7 cellular contexts compared by ENCODE assay signal in genomic region chr11:64894070-64894811, GRCh38. TPM values are rescaled to one million over a fixed set of nuclear protein-coding genes. Genes with fewer than 3 reads are reported as not detected.
DNase-seq lines count a peak whose midpoint lies in the region; TF ChIP-seq lines count a peak whose summit lies in the region.

No MANE protein-coding gene starts in this region.

- H3K9me3 ChIP-seq in neutrophil (no peaks in the 10 kb centered on the region), testis (no peaks in the 10 kb centered on the region)

- DNase-seq in GM13977 (ENCODE audit: low spot score) (peak; percentile 92), HPDE6-E6E7 (ENCODE audit: extremely low spot score) (peak; percentile 66), OCI-M1 (lab: John Stamatoyannopoulos, UW) (peak; percentile 90), fibroblast of mammary gland (ENCODE audit: low read depth) (peak; percentile 64), testis (peak; percentile 84)
- peak; percentile 92 for DNase-seq in activated T-cell treated with anti-CD3 and anti-CD28 coated beads, Interleukin-2, amount 50 U/mL, for 1 hour

- H3K4me3 ChIP-seq in fibroblast of mammary gland (ENCODE audit: control insufficient read depth, low read depth, low read length) (no peak overlapping the region), neutrophil (ENCODE audit: low read depth in 1 of 2, low read length in 1 of 2) (no peak overlapping the region), testis (no peak overlapping the region)

- H3K27ac ChIP-seq in neutrophil (peak overlapping the region; percentile 38), testis (no peak overlapping the region)

- peak; percentile 97 for TF ChIP-seq CTCF in GM13977 (IDR thresholded peaks at IDR 0.05; ENCODE audit: extremely low read depth, insufficient read depth, missing control alignments)
- peak; percentile 82 for TF ChIP-seq CTCF in fibroblast of mammary gland (conservative IDR thresholded peaks at IDR 0.05; ENCODE audit: control insufficient read depth, insufficient read depth, low read depth, low read length)
- peak; percentile 86 for TF ChIP-seq CTCF in neutrophil (IDR thresholded peaks at IDR 0.05)
- peak; percentile 75 to 88 (median 80) for TF ChIP-seq CTCF in testis (IDR thresholded peaks at IDR 0.05)

- H3K36me3 ChIP-seq in neutrophil (peaks cover 57% of the 10 kb centered on the region), testis (ENCODE audit: low read depth, missing control alignments) (no peaks in the 10 kb centered on the region)

- intact Hi-C loops in testis (cut with DNase I; ENCODE audit: low total_unique reads) = loop anchor here (5.0 kb wide), 1 partner anchor 47 kb away; no protein-coding TSS in a partner anchor

- in situ Hi-C loops in GM13977 (cut with MboI; ENCODE audit: low pct_unique_long_range_greater_than_20kb, low sequenced_read_pairs, unreplicated experiment) = loop anchor here (5.0 kb wide), 1 partner anchor 47 kb away; no protein-coding TSS in a partner anchor

- WGBS in testis, 2 donors = 42 to 53% methylated on average over 8 to 14 of the region's 14 CpGs

- peaks cover 24 to 27% of the 10 kb centered on the region in 2 experiments for H3K4me1 ChIP-seq in neutrophil (ENCODE audit: control insufficient read depth in 1 of 2, insufficient read depth in 1 of 2, low read depth in 1 of 2, low read length in 1 of 2)
- no peaks in the 10 kb centered on the region for H3K4me1 ChIP-seq in testis

- H3K27me3 ChIP-seq in neutrophil = no peaks in the 10 kb centered on the region
- no peaks in the 10 kb centered on the region for H3K27me3 ChIP-seq in testis

- TF ChIP-seq POLR2A in testis (IDR thresholded peaks at IDR 0.05) = no peak

RNA-seq across cellular contexts. Expression of gene EHD1, which starts 15.8 kb away (rescaled TPM):
- 100 to 1,000 TPM; 230 to 455 TPM for total RNA-seq in testis
- polyA plus RNA-seq in testis (ENCODE audit: insufficient read depth, low read depth, low replicate concordance) = 328 TPM

RNA-seq across cellular contexts. Expression of gene ATG2A, which starts 22.8 kb away (rescaled TPM):
- 10 to 100 TPM; 51.1 to 56.1 TPM for total RNA-seq in testis
- polyA plus RNA-seq in testis (ENCODE audit: insufficient read depth, low read depth, low replicate concordance) = 22.2 TPM

RNA-seq across cellular contexts. Expression of gene PPP2R5B, which starts 30.2 kb away (rescaled TPM):
- total RNA-seq in testis = 10 to 100 TPM; 19.4 to 26.2 TPM
- 9.9 TPM for polyA plus RNA-seq in testis (ENCODE audit: insufficient read depth, low read depth, low replicate concordance)

RNA-seq across cellular contexts. Expression of gene GPHA2, which starts 41.5 kb away (rescaled TPM):
- total RNA-seq in testis = 1 to 10 TPM; 7.0 to 9.4 TPM
- polyA plus RNA-seq in testis (ENCODE audit: insufficient read depth, low read depth, low replicate concordance) = 6.9 TPM

RNA-seq across cellular contexts. Expression of gene CDC42BPG, which starts 49.8 kb away (rescaled TPM):
- 1 to 10 TPM; 7.6 to 9.2 TPM for total RNA-seq in testis
- 5.3 TPM for polyA plus RNA-seq in testis (ENCODE audit: insufficient read depth, low read depth, low replicate concordance)
